Comparison of ENCODE assay signal across 9 cellular contexts in genomic region chr2:169478339-169478738, GRCh38. TPM values are rescaled to one million over a fixed set of nuclear protein-coding genes. Genes with fewer than 3 reads are reported as not detected.
A peak's percentile ranks its signal among the peaks of the same experiment; 100 is the strongest.
DNase-seq lines count a peak whose midpoint lies in the region; ATAC-seq and TF ChIP-seq lines count a peak whose summit lies in the region.
"Had no signal": no experiment of that assay in that cellular context is flagged by ENCODE, and none has a peak within 500 bp of the region (broad histone marks: within the 10 kb centered on the region; RNA-seq: fewer than 3 reads in every experiment).

No MANE protein-coding gene starts in this region.

- H3K4me2 ChIP-seq in SU-DHL-6 (ENCODE audit: low read depth, low read length, poor library complexity, severe bottlenecking) (no peak overlapping the region), fibroblast of lung (ENCODE audit: extremely low read depth, insufficient read depth, low read length) (no peak overlapping the region), osteoblast (ENCODE audit: insufficient read depth, low read length) (peak overlapping the region; percentile 98)

- no peaks in the 10 kb centered on the region for H3K9me3 ChIP-seq in CD8-positive, alpha-beta memory T cell (ENCODE audit: low read length)
- H3K9me3 ChIP-seq in SU-DHL-6 (ENCODE audit: insufficient read depth, low read length) (no peaks in the 10 kb centered on the region), fibroblast of lung (ENCODE audit: control insufficient read depth, insufficient read depth, low read depth, low read length) (no peaks in the 10 kb centered on the region), osteoblast (ENCODE audit: low read depth, low read length) (no peaks in the 10 kb centered on the region)

- POLR2A ChIA-PET in CD8-positive, alpha-beta memory T cell (lab: Charles Lee): no interaction called here

- no peaks in the 10 kb centered on the region for H3K27me3 Mint-ChIP-seq in CD8-positive, alpha-beta memory T cell

- H3K4me3 Mint-ChIP-seq in CD8-positive, alpha-beta memory T cell: peak overlapping the region; percentile 81 to 95 (median 93)

- no peaks in the 10 kb centered on the region for H4K20me1 ChIP-seq in SU-DHL-6 (ENCODE audit: low read depth, low read length)
- H4K20me1 ChIP-seq in fibroblast of lung (ENCODE audit: control insufficient read depth, extremely low read depth, insufficient read depth, low read length): no peaks in the 10 kb centered on the region
- no peaks in the 10 kb centered on the region for H4K20me1 ChIP-seq in osteoblast (ENCODE audit: insufficient read depth, low read length)

- H3F3A ChIP-seq in SU-DHL-6 (ENCODE audit: insufficient read depth): no peaks in the 10 kb centered on the region

- no peaks in the 10 kb centered on the region for H3K4me1 ChIP-seq in CD8-positive, alpha-beta memory T cell (ENCODE audit: insufficient read depth, low read length)
- no peaks in the 10 kb centered on the region for H3K4me1 ChIP-seq in fibroblast of lung (ENCODE audit: control insufficient read depth, extremely low read depth, insufficient read depth, low read length)
- H3K4me1 ChIP-seq in osteoblast (ENCODE audit: insufficient read depth, low read length): peaks cover 17% of the 10 kb centered on the region
- no peaks in the 10 kb centered on the region for H3K4me1 ChIP-seq in foreskin keratinocyte

- no peaks in the 10 kb centered on the region for H3K27me3 ChIP-seq in CD8-positive, alpha-beta memory T cell (ENCODE audit: insufficient read depth, low read length, poor library complexity, severe bottlenecking)
- H3K27me3 ChIP-seq in SU-DHL-6 (ENCODE audit: low read length): no peaks in the 10 kb centered on the region
- no peaks in the 10 kb centered on the region for H3K27me3 ChIP-seq in fibroblast of lung (ENCODE audit: control insufficient read depth, insufficient read depth, low read length)
- H3K27me3 ChIP-seq in osteoblast (ENCODE audit: insufficient read depth, low read length): no peaks in the 10 kb centered on the region
- no peaks in the 10 kb centered on the region for H3K27me3 ChIP-seq in foreskin keratinocyte

- H3K9me3 Mint-ChIP-seq in CD8-positive, alpha-beta memory T cell: no peaks in the 10 kb centered on the region

- no peak overlapping the region for H3K9ac ChIP-seq in SU-DHL-6 (ENCODE audit: low read length)
- no peak overlapping the region for H3K9ac ChIP-seq in fibroblast of lung (ENCODE audit: insufficient read depth, low read length)

- no peaks in the 10 kb centered on the region for H3K9me2 ChIP-seq in SU-DHL-6 (replicated peaks; ENCODE audit: insufficient read depth, low read length)

- CTCF ChIA-PET in CD8-positive, alpha-beta memory T cell (lab: Charles Lee): interaction anchor here (2.2 kb wide), 1 partner anchor 9 kb away, joined by 12 read pairs; no protein-coding TSS in a partner anchor

- H3K4me3 ChIP-seq in CD8-positive, alpha-beta memory T cell (ENCODE audit: low read length): no peak overlapping the region
- H3K4me3 ChIP-seq in SU-DHL-6 (ENCODE audit: insufficient read depth, low read length, poor library complexity, severe bottlenecking): no peak overlapping the region
- H3K4me3 ChIP-seq in fibroblast of lung (replicated peaks in 1 of 4; ENCODE audit: control extremely low read depth in 1 of 4, insufficient read depth in 1 of 4, low read depth in 3 of 4, low read length in 4 of 4): no peak overlapping the region
- no peak overlapping the region for H3K4me3 ChIP-seq in osteoblast (ENCODE audit: insufficient read depth, low read length)

- H2AFZ ChIP-seq in SU-DHL-6 (ENCODE audit: low read depth, low read length, severe bottlenecking) (peak overlapping the region; percentile 99), fibroblast of lung (ENCODE audit: low read length) (no peak overlapping the region), osteoblast (ENCODE audit: low read length) (peak overlapping the region; percentile 100)

- ATAC-seq in foreskin keratinocyte: no peak
- ATAC-seq in GM21515 (IDR thresholded peaks at IDR 0.05; ENCODE audit: unreplicated experiment): no peak

- no peak for TF ChIP-seq CTCF in SU-DHL-6 (IDR thresholded peaks at IDR 0.05; ENCODE audit: insufficient read depth, low read length, poor library complexity, severe bottlenecking)
- no peak for TF ChIP-seq CTCF in fibroblast of lung (conservative IDR thresholded peaks at IDR 0.05 in 1 of 2, IDR thresholded peaks at IDR 0.05 in 1 of 2; ENCODE audit: low read depth in 1 of 2, low read length in 2 of 2)
- TF ChIP-seq CTCF in osteoblast (IDR thresholded peaks at IDR 0.05; ENCODE audit: extremely low read depth, low read depth, low read length): no peak
- TF ChIP-seq CTCF in foreskin keratinocyte (conservative IDR thresholded peaks at IDR 0.05): no peak

- H3K79me2 ChIP-seq in SU-DHL-6 (ENCODE audit: insufficient read depth, low read length): no peaks in the 10 kb centered on the region
- no peaks in the 10 kb centered on the region for H3K79me2 ChIP-seq in fibroblast of lung (ENCODE audit: control insufficient read depth, insufficient read depth, low read length)
- peaks cover 8% of the 10 kb centered on the region for H3K79me2 ChIP-seq in osteoblast (ENCODE audit: insufficient read depth, low read length)

- peak overlapping the region in 5 of 8 donors; percentile 5 to 80 (median 56) for H3K27ac Mint-ChIP-seq in CD8-positive, alpha-beta memory T cell

- no peak overlapping the region for H3K27ac ChIP-seq in CD8-positive, alpha-beta memory T cell (ENCODE audit: low read depth, low read length)
- H3K27ac ChIP-seq in SU-DHL-6 (ENCODE audit: low read depth, low read length) (no peak overlapping the region), fibroblast of lung (ENCODE audit: insufficient read depth, low read length) (no peak overlapping the region), osteoblast (ENCODE audit: low read depth, low read length) (peak overlapping the region; percentile 79), foreskin keratinocyte (no peak overlapping the region)

- peaks cover 0 to 12% (median 0%) of the 10 kb centered on the region in 3 donors for H3K36me3 Mint-ChIP-seq in CD8-positive, alpha-beta memory T cell

- H3K36me3 ChIP-seq in CD8-positive, alpha-beta memory T cell (ENCODE audit: insufficient read depth, low read length): no peaks in the 10 kb centered on the region
- no peaks in the 10 kb centered on the region for H3K36me3 ChIP-seq in SU-DHL-6 (ENCODE audit: low read length)
- H3K36me3 ChIP-seq in fibroblast of lung (ENCODE audit: control insufficient read depth, insufficient read depth, low read length): no peaks in the 10 kb centered on the region
- H3K36me3 ChIP-seq in osteoblast (ENCODE audit: insufficient read depth, low read length): no peaks in the 10 kb centered on the region

- no peak for DNase-seq in CD8-positive, alpha-beta memory T cell
- DNase-seq in fibroblast of lung (ENCODE audit: low read depth in 2 of 2): peak; percentile 47 to 67
- DNase-seq in osteoblast (ENCODE audit: insufficient read length, low spot score, missing footprints): no peak
- DNase-seq in foreskin keratinocyte: no peak
- DNase-seq in NCI-H187 treated with DMSO at 0.1 percent for 48 hours (lab: John Stamatoyannopoulos, UW): no peak
- DNase-seq in SIG-M5 (lab: John Stamatoyannopoulos, UW): no peak
- DNase-seq: OCI-M1 had no signal

- H3K4me1 Mint-ChIP-seq in CD8-positive, alpha-beta memory T cell: peaks cover 12 to 27% (median 24%) of the 10 kb centered on the region in 3 donors

RNA-seq across cellular contexts. Expression of gene BBS5, which starts 1.0 kb away (rescaled TPM):
- 1 to 10 TPM; 3.8 to 4.8 TPM for total RNA-seq in CD8-positive, alpha-beta memory T cell
- 0.94 TPM for polyA plus RNA-seq in CD8-positive, alpha-beta memory T cell
- total RNA-seq in fibroblast of lung: 5.6 and 7.1 TPM in 2 replicates
- polyA plus RNA-seq in fibroblast of lung: 3.4 and 4.6 TPM in 2 replicates
- 4.6 and 5.0 TPM in 2 replicates for polyA plus RNA-seq in fibroblast of lung (2012)
- polyA minus RNA-seq in fibroblast of lung (ENCODE audit: low replicate concordance): 0.19 and 0.79 TPM in 2 replicates
- total RNA-seq in osteoblast: 5.8 and 9.1 TPM in 2 replicates
- total RNA-seq in foreskin keratinocyte: 4.9 and 5.6 TPM in 2 replicates
- polyA plus RNA-seq in foreskin keratinocyte: 3.7 and 3.9 TPM in 2 replicates

RNA-seq across cellular contexts. Expression of gene KLHL41, which starts 31.2 kb away (rescaled TPM):
- total RNA-seq in CD8-positive, alpha-beta memory T cell: under 1 TPM; 0.22 to 0.27 TPM
- polyA plus RNA-seq in CD8-positive, alpha-beta memory T cell: not detected
- total RNA-seq in fibroblast of lung (3.8 and 4.6 TPM in 2 replicates), osteoblast (1.1 and 1.2 TPM in 2 replicates), foreskin keratinocyte (0.17 and 0.18 TPM in 2 replicates)
- polyA plus RNA-seq in fibroblast of lung (0.42 and 1.2 TPM in 2 replicates), foreskin keratinocyte (0.19 and 0.20 TPM in 2 replicates)
- 0.36 and 0.99 TPM in 2 replicates for polyA plus RNA-seq in fibroblast of lung (2012)
- polyA minus RNA-seq in fibroblast of lung (ENCODE audit: low replicate concordance): 0.15 and 0.86 TPM in 2 replicates

Comparison
In these comparisons a context has a peak if more than half of its experiments do, and no peak if none do; other contexts are left out.
1. DNase-seq: peak in fibroblast of lung (2 of 2); none in CD8-positive, alpha-beta memory T cell (0 of 5), osteoblast (single experiment), foreskin keratinocyte (0 of 2), NCI-H187 treated with DMSO at 0.1 percent for 48 hours (single experiment) and SIG-M5 (single experiment).